ENCODE assay signal across 1 cellular context in genomic region chr6:35955521-35955920, GRCh38.
TF ChIP-seq lines count a peak whose summit lies in the region.

No MANE protein-coding gene starts in this region.

TF ChIP-seq in K562, 482 proteins besides CTCF, POLR2A, EP300 and RAD21 (continued from another document):
- TF ChIP-seq, protein P1, sequence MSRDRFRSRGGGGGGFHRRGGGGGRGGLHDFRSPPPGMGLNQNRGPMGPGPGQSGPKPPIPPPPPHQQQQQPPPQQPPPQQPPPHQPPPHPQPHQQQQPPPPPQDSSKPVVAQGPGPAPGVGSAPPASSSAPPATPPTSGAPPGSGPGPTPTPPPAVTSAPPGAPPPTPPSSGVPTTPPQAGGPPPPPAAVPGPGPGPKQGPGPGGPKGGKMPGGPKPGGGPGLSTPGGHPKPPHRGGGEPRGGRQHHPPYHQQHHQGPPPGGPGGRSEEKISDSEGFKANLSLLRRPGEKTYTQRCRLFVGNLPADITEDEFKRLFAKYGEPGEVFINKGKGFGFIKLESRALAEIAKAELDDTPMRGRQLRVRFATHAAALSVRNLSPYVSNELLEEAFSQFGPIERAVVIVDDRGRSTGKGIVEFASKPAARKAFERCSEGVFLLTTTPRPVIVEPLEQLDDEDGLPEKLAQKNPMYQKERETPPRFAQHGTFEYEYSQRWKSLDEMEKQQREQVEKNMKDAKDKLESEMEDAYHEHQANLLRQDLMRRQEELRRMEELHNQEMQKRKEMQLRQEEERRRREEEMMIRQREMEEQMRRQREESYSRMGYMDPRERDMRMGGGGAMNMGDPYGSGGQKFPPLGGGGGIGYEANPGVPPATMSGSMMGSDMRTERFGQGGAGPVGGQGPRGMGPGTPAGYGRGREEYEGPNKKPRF (IDR thresholded peaks at IDR 0.05; ENCODE audit: low read depth, low read length), result no peak
- TF ChIP-seq SRSF9 (IDR thresholded peaks at IDR 0.05; ENCODE audit: borderline replicate concordance, low read depth, low read length) (no peak), TBL1XR1 (IDR thresholded peaks at IDR 0.05; ENCODE audit: low read length in 2 of 2) (no peak), NCOA6 (IDR thresholded peaks at IDR 0.05) (no peak), SPI1 (IDR thresholded peaks at IDR 0.05; ENCODE audit: borderline replicate concordance, low read depth, low read length) (no peak), SLC30A9 (CRISPR knock-in tag; IDR thresholded peaks at IDR 0.05) (no peak), FOS (IDR thresholded peaks at IDR 0.05; ENCODE audit: extremely low read depth, insufficient read length) (no peak), ZBTB34 (CRISPR knock-in tag; IDR thresholded peaks at IDR 0.05) (no peak), ERF (CRISPR knock-in tag; IDR thresholded peaks at IDR 0.05) (no peak), PCBP2 (IDR thresholded peaks at IDR 0.05; ENCODE audit: low read depth, low read length, poor library complexity, severe bottlenecking) (no peak), MLLT1 (IDR thresholded peaks at IDR 0.05) (no peak)
- TF ChIP-seq, protein P2, sequence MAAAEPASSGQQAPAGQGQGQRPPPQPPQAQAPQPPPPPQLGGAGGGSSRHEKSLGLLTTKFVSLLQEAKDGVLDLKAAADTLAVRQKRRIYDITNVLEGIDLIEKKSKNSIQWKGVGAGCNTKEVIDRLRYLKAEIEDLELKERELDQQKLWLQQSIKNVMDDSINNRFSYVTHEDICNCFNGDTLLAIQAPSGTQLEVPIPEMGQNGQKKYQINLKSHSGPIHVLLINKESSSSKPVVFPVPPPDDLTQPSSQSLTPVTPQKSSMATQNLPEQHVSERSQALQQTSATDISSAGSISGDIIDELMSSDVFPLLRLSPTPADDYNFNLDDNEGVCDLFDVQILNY (CRISPR knock-in tag; IDR thresholded peaks at IDR 0.05), result no peak
